Comparison of ENCODE assay signal across 8 cellular contexts in genomic region chr2:226799976-226800940, GRCh38. TPM values are rescaled to one million over a fixed set of nuclear protein-coding genes. Genes with fewer than 3 reads are reported as not detected.
DNase-seq lines count a peak whose midpoint lies in the region; ATAC-seq and TF ChIP-seq lines count a peak whose summit lies in the region.

No MANE protein-coding gene starts in this region.

- H3K9me3 Mint-ChIP-seq in activated naive CD4-positive, alpha-beta T cell treated with anti-CD3 and anti-CD28 coated beads, Interleukin-2, amount 50 U/mL, for 72 hours, result no peaks in the 10 kb centered on the region

- H3K9me3 ChIP-seq in BLaER1 (no peaks in the 10 kb centered on the region), right atrium auricular region (no peaks in the 10 kb centered on the region)

- peak overlapping the region in 1 of 2 donors; percentile 46 for H3K27ac Mint-ChIP-seq in activated naive CD4-positive, alpha-beta T cell treated with anti-CD3 and anti-CD28 coated beads, Interleukin-2, amount 50 U/mL, for 72 hours

- DNase-seq in HT-29 (ENCODE audit: low spot score) (peak; percentile 65), right atrium auricular region (ENCODE audit: low spot score) (peak; percentile 64), renal cortical epithelial cell (ENCODE audit: low read depth) (peak; percentile 49), NCI-H1105 (lab: John Stamatoyannopoulos, UW) (no peak)
- peak; percentile 13 to 64 for DNase-seq in activated naive CD4-positive, alpha-beta T cell treated with anti-CD3 and anti-CD28 coated beads, Interleukin-2, amount 50 U/mL, for 72 hours (ENCODE audit: low spot score in 2 of 2)

- TF ChIP-seq CTCF in right atrium auricular region (IDR thresholded peaks at IDR 0.05), result peak in 1 of 2 donors; percentile 51

- H3K27me3 ChIP-seq in BLaER1 (no peaks in the 10 kb centered on the region), right atrium auricular region (no peaks in the 10 kb centered on the region)

- peaks cover 50% of the 10 kb centered on the region for H3K4me1 ChIP-seq in BLaER1
- H3K4me1 ChIP-seq in right atrium auricular region, result peaks cover 0 to 50% of the 10 kb centered on the region in 2 donors

- peak in 1 of 2 donors; percentile 4 for ATAC-seq in activated naive CD4-positive, alpha-beta T cell treated with anti-CD3 and anti-CD28 coated beads, Interleukin-2, amount 50 U/mL, for 72 hours
- ATAC-seq in HG03442 (IDR thresholded peaks at IDR 0.05; ENCODE audit: unreplicated experiment) (no peak), GM19035 (IDR thresholded peaks at IDR 0.05; ENCODE audit: unreplicated experiment) (no peak)

- H3K4me3 ChIP-seq in BLaER1, result peak overlapping the region; percentile 88
- peak overlapping the region; percentile 80 for H3K4me3 ChIP-seq in right atrium auricular region

- no peaks in the 10 kb centered on the region for H3K36me3 Mint-ChIP-seq in activated naive CD4-positive, alpha-beta T cell treated with anti-CD3 and anti-CD28 coated beads, Interleukin-2, amount 50 U/mL, for 72 hours

- H3K36me3 ChIP-seq in BLaER1, result peaks cover 18% of the 10 kb centered on the region; the same call in 1 of the 2 replicates
- H3K36me3 ChIP-seq in right atrium auricular region, result no peaks in the 10 kb centered on the region

- peaks cover 30% of the 10 kb centered on the region for H4K20me1 ChIP-seq in BLaER1

- peak overlapping the region; percentile 94 for H3K4me2 ChIP-seq in BLaER1

- peak overlapping the region; percentile 85 for H3K9ac ChIP-seq in BLaER1

- H3K27ac ChIP-seq in BLaER1, result peak overlapping the region; percentile 83
- H3K27ac ChIP-seq in right atrium auricular region, result peak overlapping the region; percentile 90 to 92

RNA-seq across cellular contexts. Expression of gene IRS1, which starts 0.6 kb away (rescaled TPM):
- total RNA-seq in HT-29 (2014; rRNA removed; shearing (Covaris generic)), result 44.5 and 54.0 TPM in 2 replicates
- total RNA-seq in activated naive CD4-positive, alpha-beta T cell treated with anti-CD3 and anti-CD28 coated beads, Interleukin-2, amount 50 U/mL, for 72 hours, result 1 to 10 TPM; 1.2 to 2.7 TPM
- total RNA-seq in right atrium auricular region (10 to 100 TPM; 14.6 to 15.8 TPM), renal cortical epithelial cell (7.3 and 34.0 TPM in 2 replicates)

RNA-seq across cellular contexts. Expression of gene RHBDD1, which starts 35.6 kb away (rescaled TPM):
- 1.7 and 8.7 TPM in 2 replicates for total RNA-seq in HT-29 (2014; rRNA removed; shearing (Covaris generic))
- 10 to 100 TPM; 35.5 to 40.4 TPM for total RNA-seq in activated naive CD4-positive, alpha-beta T cell treated with anti-CD3 and anti-CD28 coated beads, Interleukin-2, amount 50 U/mL, for 72 hours
- total RNA-seq in right atrium auricular region, result 10 to 100 TPM; 12.3 to 16.1 TPM
- 15.3 and 31.3 TPM in 2 replicates for total RNA-seq in renal cortical epithelial cell
